In the genomic region with DNA sequence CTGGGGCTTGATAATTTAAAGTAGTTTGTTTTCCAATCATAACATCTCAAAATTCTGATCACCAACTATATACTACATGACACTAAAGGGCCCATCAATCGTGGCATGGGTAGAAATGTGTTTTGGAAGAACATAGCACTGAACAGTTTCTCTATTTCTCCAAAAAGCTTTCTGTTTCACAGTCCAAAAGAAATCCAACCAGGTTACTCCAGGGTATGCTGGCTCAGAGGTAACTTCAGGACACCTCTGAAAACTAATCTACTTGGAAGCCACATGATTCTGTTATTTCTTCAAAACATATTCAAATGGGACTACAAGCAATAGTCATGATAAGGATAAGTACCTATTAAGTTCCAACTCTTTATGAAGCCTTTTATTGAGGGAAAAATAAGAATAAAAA, we compare ENCODE assay signal across 16 cellular contexts. TPM values are rescaled to one million over a fixed set of nuclear protein-coding genes. Genes with fewer than 3 reads are reported as not detected.
DNase-seq lines count a peak whose midpoint lies in the region; ATAC-seq, FAIRE-seq and TF ChIP-seq lines count a peak whose summit lies in the region.
"Had no signal": no experiment of that assay in that cellular context is flagged by ENCODE, and none has a peak within 500 bp of the region (broad histone marks: within the 10 kb centered on the region; RNA-seq: fewer than 3 reads in every experiment).

No MANE protein-coding gene starts in this region.

- H3K27me3 ChIP-seq in astrocyte (ENCODE audit: insufficient read depth, low read length) (no peaks in the 10 kb centered on the region), pancreas (no peaks in the 10 kb centered on the region), gastrocnemius medialis (no peaks in the 10 kb centered on the region)

- H3K79me2 ChIP-seq in astrocyte (ENCODE audit: insufficient read depth, low read length): no peaks in the 10 kb centered on the region

- no peak overlapping the region for H3K27ac Mint-ChIP-seq in astrocyte (ENCODE audit: unreplicated experiment)
- H3K27ac Mint-ChIP-seq: CD4-positive, alpha-beta memory T cell had no signal

- H4K20me1 ChIP-seq in astrocyte (ENCODE audit: insufficient read depth, low read length): no peaks in the 10 kb centered on the region
- H4K20me1 ChIP-seq: BLaER1 had no signal

- FAIRE-seq in astrocyte (lab: Jason Lieb, UNC) (peak; percentile 9), pancreas (lab: Jason Lieb, UNC) (peak; percentile 5)
- FAIRE-seq: A204.1, GM19239 had no signal

- no peak overlapping the region for H2AFZ ChIP-seq in astrocyte (ENCODE audit: low read depth, low read length)
- H2AFZ ChIP-seq: GM23248 had no signal

- ATAC-seq in pancreas (no peak), gastrocnemius medialis (peak; percentile 79 to 82), GM21737 (IDR thresholded peaks at IDR 0.05; ENCODE audit: unreplicated experiment) (no peak), GM18511 (IDR thresholded peaks at IDR 0.05; ENCODE audit: unreplicated experiment) (no peak)

- H3K9me3 Mint-ChIP-seq in astrocyte (ENCODE audit: unreplicated experiment): no peaks in the 10 kb centered on the region

- in situ Hi-C loops in gastrocnemius medialis (cut with MboI; ENCODE audit: low sequenced_read_pairs in 4 of 4): no loop called here

- no peaks in the 10 kb centered on the region for H3K4me1 Mint-ChIP-seq in astrocyte (ENCODE audit: low read depth, unreplicated experiment)
- H3K4me1 Mint-ChIP-seq: CD4-positive, alpha-beta memory T cell had no signal

- no peak for TF ChIP-seq POLR2A in gastrocnemius medialis (IDR thresholded peaks at IDR 0.05)

- no peak overlapping the region for H3K4me3 ChIP-seq in astrocyte (ENCODE audit: insufficient read depth, low read depth, low read length)
- no peak overlapping the region for H3K4me3 ChIP-seq in pancreas
- H3K4me3 ChIP-seq in gastrocnemius medialis: peak overlapping the region in 1 of 4 donors; percentile 13
- H3K4me3 ChIP-seq: BLaER1, GM23248, HAP-1 had no signal

- no peaks in the 10 kb centered on the region for H3K36me3 ChIP-seq in astrocyte (ENCODE audit: insufficient read depth, low read length)
- H3K36me3 ChIP-seq in pancreas: no peaks in the 10 kb centered on the region
- H3K36me3 ChIP-seq in gastrocnemius medialis: peaks cover 0 to 9% of the 10 kb centered on the region in 2 donors
- H3K36me3 ChIP-seq: BLaER1 had no signal

- H3K9me3 ChIP-seq in astrocyte (ENCODE audit: insufficient read depth, low read depth, low read length) (no peaks in the 10 kb centered on the region), pancreas (no peaks in the 10 kb centered on the region), gastrocnemius medialis (no peaks in the 10 kb centered on the region)
- H3K9me3 ChIP-seq: HAP-1 had no signal

- H3K4me1 ChIP-seq in astrocyte (ENCODE audit: insufficient read depth, low read length) (no peaks in the 10 kb centered on the region), pancreas (no peaks in the 10 kb centered on the region), gastrocnemius medialis (peaks cover 0 to 17% of the 10 kb centered on the region in 2 donors)
- H3K4me1 ChIP-seq: BLaER1 had no signal

- no peak overlapping the region for H3K4me2 ChIP-seq in astrocyte (ENCODE audit: low read length)
- H3K4me2 ChIP-seq: BLaER1 had no signal

- H3K4me3 Mint-ChIP-seq in astrocyte (ENCODE audit: unreplicated experiment): no peak overlapping the region
- H3K4me3 Mint-ChIP-seq: CD14-positive monocyte; CD4-positive, alpha-beta memory T cell had no signal

- H3K27ac ChIP-seq in astrocyte (ENCODE audit: low read depth, low read length): no peak overlapping the region
- H3K27ac ChIP-seq in pancreas: no peak overlapping the region
- H3K27ac ChIP-seq in gastrocnemius medialis: peak overlapping the region; percentile 51 to 87 (median 80)
- H3K27ac ChIP-seq in caudate nucleus (ENCODE audit: low read depth, low read length): no peak overlapping the region
- H3K27ac ChIP-seq: BLaER1, GM23248 had no signal

- intact Hi-C loops in pancreas (cut with DNase I) (no loop called here), gastrocnemius medialis (cut with DNase I; ENCODE audit: low total_unique reads) (no loop called here)

- 59 to 78% methylated on average over 1 of the region's 1 CpG for WGBS in pancreas, 2 donors

- H3K9ac ChIP-seq in astrocyte (ENCODE audit: low read length): no peak overlapping the region
- H3K9ac ChIP-seq: BLaER1, GM23248 had no signal

- no peaks in the 10 kb centered on the region for H3K27me3 Mint-ChIP-seq in astrocyte (ENCODE audit: low read depth, unreplicated experiment)
- H3K27me3 Mint-ChIP-seq: CD4-positive, alpha-beta memory T cell had no signal

- H3K36me3 Mint-ChIP-seq in astrocyte (ENCODE audit: low read depth, unreplicated experiment): no peaks in the 10 kb centered on the region
- H3K36me3 Mint-ChIP-seq: CD14-positive monocyte; CD4-positive, alpha-beta memory T cell had no signal

- no peak for DNase-seq in astrocyte (ENCODE audit: low read depth)
- no peak for DNase-seq in pancreas
- no peak for DNase-seq in gastrocnemius medialis
- DNase-seq in caudate nucleus (lab: John Stamatoyannopoulos, UW): no peak
- no peak for DNase-seq in NCI-H2029 (lab: John Stamatoyannopoulos, UW)
- DNase-seq: CD4-positive, alpha-beta memory T cell; DMS79 treated with DMSO at 0.1 percent for 48 hours; GF-D8; GM23248 had no signal

- TF ChIP-seq CTCF in astrocyte (IDR thresholded peaks at IDR 0.05; ENCODE audit: insufficient read depth, low read depth, low read length): no peak
- TF ChIP-seq CTCF in pancreas (IDR thresholded peaks at IDR 0.05): no peak
- no peak for TF ChIP-seq CTCF in gastrocnemius medialis (IDR thresholded peaks at IDR 0.05 in 4 of 5, conservative IDR thresholded peaks at IDR 0.05 in 1 of 5)

RNA-seq across cellular contexts. Expression of a gene that starts 8.3 kb away (rescaled TPM):
- total RNA-seq in astrocyte (6.5 and 7.5 TPM in 2 replicates), pancreas (1 to 10 TPM; 4.5 to 7.4 (median 5.2) TPM), gastrocnemius medialis (100 to 1,000 TPM in 2 of 4 donors, 10 to 100 TPM in 2; 33.5 to 176 (median 107) TPM)
- polyA plus RNA-seq in pancreas: 1 to 10 TPM; 3.5 to 4.3 TPM
- polyA plus RNA-seq: CD14-positive monocyte; CD4-positive, alpha-beta memory T cell had no signal

Comparison
In these comparisons a context has a peak if more than half of its experiments do, and no peak if none do; other contexts are left out.
1. H3K27ac ChIP-seq: peak in gastrocnemius medialis (4 of 4); none in astrocyte (single experiment), pancreas (0 of 4) and caudate nucleus (single experiment).
2. ATAC-seq: peak in gastrocnemius medialis (2 of 2); none in pancreas (0 of 4), GM21737 (single experiment) and GM18511 (single experiment).